In genomic region chr4:6278801-6279197, GRCh38 we compare ENCODE assay signal across 10 cellular contexts. TPM values are rescaled to one million over a fixed set of nuclear protein-coding genes. Genes with fewer than 3 reads are reported as not detected.
A peak's percentile ranks its signal among the peaks of the same experiment; 100 is the strongest.
DNase-seq lines count a peak whose midpoint lies in the region; ATAC-seq, FAIRE-seq and TF ChIP-seq lines count a peak whose summit lies in the region.
"Had no signal": no experiment of that assay in that cellular context is flagged by ENCODE, and none has a peak within 500 bp of the region (broad histone marks: within the 10 kb centered on the region; RNA-seq: fewer than 3 reads in every experiment).

No MANE protein-coding gene starts in this region.

- in situ Hi-C loops in G401 (cut with HindIII; ENCODE audit: low sequenced_read_pairs): no loop called here

- H3K36me3 ChIP-seq in BLaER1 (peaks cover 36% of the 10 kb centered on the region), small intestine (ENCODE audit: control insufficient read depth in 2 of 2, insufficient read depth in 2 of 2, low read length in 2 of 2) (peaks cover 0 to 3% of the 10 kb centered on the region in 2 donors), tibial nerve (peaks cover 0 to 58% (median 0%) of the 10 kb centered on the region in 3 donors)

- DNase-seq in effector memory CD8-positive, alpha-beta T cell: no peak
- DNase-seq in small intestine (peak; percentile 92), G401 (ENCODE audit: low spot score) (no peak), tibial nerve (ENCODE audit: low spot score in 2 of 2) (no peak), NOMO-1 (lab: John Stamatoyannopoulos, UW; ENCODE audit: unreplicated experiment in 2 of 2) (no peak)

- TF ChIP-seq CTCF in tibial nerve (IDR thresholded peaks at IDR 0.05): no peak

- peak overlapping the region; percentile 8 to 75 for H3K27ac Mint-ChIP-seq in effector memory CD8-positive, alpha-beta T cell
- H3K27ac Mint-ChIP-seq: memory B cell had no signal

- FAIRE-seq in small intestine (lab: Jason Lieb, UNC): no peak

- TF ChIP-seq EP300 in tibial nerve (IDR thresholded peaks at IDR 0.05): peak in 1 of 2 donors; percentile 47

- WGBS in small intestine, 3 donors: 4 to 12% (median 6%) methylated on average over 10 of the region's 10 CpGs
- WGBS in tibial nerve, 2 donors: 44 to 46% methylated on average over 7 to 9 of the region's 10 CpGs

- H3K36me3 Mint-ChIP-seq in effector memory CD8-positive, alpha-beta T cell (ENCODE audit: insufficient read depth): no peaks in the 10 kb centered on the region

- H3K27me3 ChIP-seq in BLaER1 (no peaks in the 10 kb centered on the region), small intestine (ENCODE audit: control insufficient read depth in 2 of 2, insufficient read depth in 2 of 2, low read length in 2 of 2) (no peaks in the 10 kb centered on the region), tibial nerve (no peaks in the 10 kb centered on the region)

- peak; percentile 85 for ATAC-seq in GM19397 (IDR thresholded peaks at IDR 0.05; ENCODE audit: unreplicated experiment)
- ATAC-seq in HG03432 (IDR thresholded peaks at IDR 0.05; ENCODE audit: unreplicated experiment): peak; percentile 95
- peak; percentile 72 for ATAC-seq in effector memory CD8-positive, alpha-beta T cell (replicated peaks)

- TF ChIP-seq POLR2A in tibial nerve (IDR thresholded peaks at IDR 0.05): no peak

- H3K4me1 Mint-ChIP-seq in effector memory CD8-positive, alpha-beta T cell (ENCODE audit: low read depth in 2 of 2): peaks cover 4 to 15% of the 10 kb centered on the region in 2 donors
- H3K4me1 Mint-ChIP-seq: memory B cell had no signal

- H3K27me3 Mint-ChIP-seq in effector memory CD8-positive, alpha-beta T cell: no peaks in the 10 kb centered on the region
- H3K27me3 Mint-ChIP-seq: memory B cell had no signal

- H3K4me3 ChIP-seq in BLaER1: 0 out of 2 replicates have a peak overlapping the region, but pooled peaks have one; percentile 29
- no peak overlapping the region for H3K4me3 ChIP-seq in small intestine (ENCODE audit: low read depth in 1 of 2, low read length in 2 of 2)
- no peak overlapping the region for H3K4me3 ChIP-seq in tibial nerve

- H3K4me2 ChIP-seq in BLaER1: peak overlapping the region; percentile 99

- H3K9me3 ChIP-seq in BLaER1 (no peaks in the 10 kb centered on the region), small intestine (ENCODE audit: control insufficient read depth, low read depth) (no peaks in the 10 kb centered on the region), tibial nerve (no peaks in the 10 kb centered on the region)

- peak overlapping the region; percentile 80 for H3K27ac ChIP-seq in BLaER1
- peak overlapping the region; percentile 67 to 82 for H3K27ac ChIP-seq in small intestine (ENCODE audit: low read depth in 1 of 2, low read length in 1 of 2)
- H3K27ac ChIP-seq in tibial nerve: peak overlapping the region in 2 of 4 donors; percentile 21 to 42
- H3K27ac ChIP-seq: VCaP had no signal

- H4K20me1 ChIP-seq in BLaER1: peaks cover 83% of the 10 kb centered on the region

- peak overlapping the region; percentile 65 for H3K9ac ChIP-seq in BLaER1

- no peaks in the 10 kb centered on the region for H3K9me3 Mint-ChIP-seq in effector memory CD8-positive, alpha-beta T cell
- H3K9me3 Mint-ChIP-seq: memory B cell had no signal

- H3K4me1 ChIP-seq in BLaER1: peaks cover 100% of the 10 kb centered on the region
- peaks cover 9 to 16% of the 10 kb centered on the region in 2 donors for H3K4me1 ChIP-seq in small intestine (ENCODE audit: control insufficient read depth in 2 of 2, insufficient read depth in 1 of 2, low read depth in 1 of 2, low read length in 1 of 2)
- peaks cover 0 to 72% (median 39%) of the 10 kb centered on the region in 4 donors for H3K4me1 ChIP-seq in tibial nerve

- H3K4me3 Mint-ChIP-seq in effector memory CD8-positive, alpha-beta T cell: peak overlapping the region; percentile 55 to 56
- H3K4me3 Mint-ChIP-seq: memory B cell had no signal

RNA-seq across cellular contexts. Expression of gene WFS1, which starts 9.1 kb away (rescaled TPM):
- 10 to 100 TPM in 1 of 3 donors, 1 to 10 TPM in 2; 4.1 to 15.7 (median 8.7) TPM for polyA plus RNA-seq in small intestine
- total RNA-seq in G401 (2014; rRNA removed; shearing (Covaris generic)): 8.2 and 9.3 TPM in 2 replicates
- 100 to 1,000 TPM in 1 of 4 donors, 10 to 100 TPM in 3; 52.8 to 125 (median 57.9) TPM for total RNA-seq in tibial nerve
